Comparison of ENCODE assay signal across 1 cellular context in the genomic region with DNA sequence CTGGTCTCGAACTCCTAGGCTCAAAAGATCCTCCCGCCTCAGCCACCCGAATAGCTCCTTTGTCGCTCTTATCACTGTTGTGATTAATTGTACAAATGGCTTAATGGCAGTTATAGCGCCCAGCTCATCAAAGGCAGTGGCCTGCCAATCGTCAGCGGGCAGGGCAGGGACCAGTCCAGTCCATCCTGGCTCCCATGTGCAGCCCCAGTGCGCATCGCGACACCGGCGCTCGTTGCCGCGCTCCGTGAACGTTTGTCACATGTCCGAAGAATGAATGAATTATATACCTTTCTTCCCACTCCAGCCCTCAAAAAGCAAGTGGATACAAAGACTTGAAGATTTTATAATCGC.
TF ChIP-seq lines count a peak whose summit lies in the region.

No MANE protein-coding gene starts in this region.

TF ChIP-seq in H1, 55 proteins besides CTCF, POLR2A, EP300 and RAD21:
- 0 out of 2 replicates have a peak, but pooled peaks have one; percentile 67 for TF ChIP-seq CHD2 (IDR thresholded peaks at IDR 0.05; ENCODE audit: low read length)
- TF ChIP-seq NRF1 (IDR thresholded peaks at IDR 0.05; ENCODE audit: low read depth, low read length) = no peak
- TF ChIP-seq SP4 (IDR thresholded peaks at IDR 0.05; ENCODE audit: low read length) = 0 out of 2 replicates have a peak, but pooled peaks have one; percentile 3
- TF ChIP-seq SP1 (IDR thresholded peaks at IDR 0.05; ENCODE audit: low read depth, low read length) = no peak
- TF ChIP-seq CTBP2 (IDR thresholded peaks at IDR 0.05; ENCODE audit: borderline replicate concordance, insufficient read depth, insufficient read length, low read length) = peak; percentile 62
- no peak for TF ChIP-seq TEAD4 (IDR thresholded peaks at IDR 0.05; ENCODE audit: low read depth, low read length)
- TF ChIP-seq SUZ12 (IDR thresholded peaks at IDR 0.05; ENCODE audit: low read length) = no peak
- no peak; the same call in 1 of the 2 replicates for TF ChIP-seq GTF2F1 (IDR thresholded peaks at IDR 0.05; ENCODE audit: borderline replicate concordance, low read depth, low read length)
- TF ChIP-seq HDAC6 (IDR thresholded peaks at IDR 0.05; ENCODE audit: low read depth, low read length) = no peak
- TF ChIP-seq SIX5 (IDR thresholded peaks at IDR 0.05; ENCODE audit: low read depth, low read length) = no peak
- TF ChIP-seq FOSL1 (IDR thresholded peaks at IDR 0.05; ENCODE audit: insufficient read depth, low read depth, low read length) = no peak
- no peak for TF ChIP-seq PHF8 (conservative IDR thresholded peaks at IDR 0.05; ENCODE audit: low read depth, low read length)
- TF ChIP-seq JUND (IDR thresholded peaks at IDR 0.05; ENCODE audit: low read length) = no peak
- no peak for TF ChIP-seq POU5F1 (IDR thresholded peaks at IDR 0.05; ENCODE audit: low read depth, low read length)
- no peak for TF ChIP-seq CBX8 (IDR thresholded peaks at IDR 0.05; ENCODE audit: borderline replicate concordance, low read depth, low read length)
- TF ChIP-seq TAF7 (optimal IDR thresholded peaks at IDR 0.05; ENCODE audit: borderline replicate concordance, low read depth, low read length) = no peak
- TF ChIP-seq SIN3A (conservative IDR thresholded peaks at IDR 0.05 in 1 of 2, IDR thresholded peaks at IDR 0.05 in 1 of 2; ENCODE audit: low read depth in 1 of 2, low read length in 2 of 2) = peak in 1 of 2 experiments; percentile 73; a peak in 1 of 4 replicates
- TF ChIP-seq, protein P1, sequence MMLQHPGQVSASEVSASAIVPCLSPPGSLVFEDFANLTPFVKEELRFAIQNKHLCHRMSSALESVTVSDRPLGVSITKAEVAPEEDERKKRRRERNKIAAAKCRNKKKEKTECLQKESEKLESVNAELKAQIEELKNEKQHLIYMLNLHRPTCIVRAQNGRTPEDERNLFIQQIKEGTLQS (IDR thresholded peaks at IDR 0.05; ENCODE audit: insufficient read depth, low read depth, low read length) = no peak
- no peak for TF ChIP-seq EGR1 (IDR thresholded peaks at IDR 0.05; ENCODE audit: borderline replicate concordance, low read depth, low read length)
- no peak; the same call in 1 of the 2 replicates for TF ChIP-seq KDM5A (IDR thresholded peaks at IDR 0.05; ENCODE audit: low read length)
- no peak for TF ChIP-seq YY1 (IDR thresholded peaks at IDR 0.05; ENCODE audit: low read depth, low read length)
- TF ChIP-seq HDAC2 (IDR thresholded peaks at IDR 0.05; ENCODE audit: borderline replicate concordance in 1 of 2, low read depth in 2 of 2, low read length in 2 of 2) = peak in 1 of 2 experiments; percentile 85; a peak in 1 of 4 replicates
- TF ChIP-seq CREB1 (IDR thresholded peaks at IDR 0.05) = no peak
- TF ChIP-seq BACH1 (IDR thresholded peaks at IDR 0.05; ENCODE audit: low read length) = no peak
- TF ChIP-seq EZH2 (IDR thresholded peaks at IDR 0.05; ENCODE audit: low read depth, low read length, severe bottlenecking) = no peak
- no peak for TF ChIP-seq NANOG (IDR thresholded peaks at IDR 0.05; ENCODE audit: insufficient read depth, low read depth, low read length, poor library complexity, severe bottlenecking)
- TF ChIP-seq SAP30 (IDR thresholded peaks at IDR 0.05; ENCODE audit: insufficient read depth, insufficient replicate concordance, low read length) = no peak
- no peak; the same call in 1 of the 2 replicates for TF ChIP-seq POLR2AphosphoS5 (IDR thresholded peaks at IDR 0.05; ENCODE audit: low read depth, low read length)
- TF ChIP-seq MAX (IDR thresholded peaks at IDR 0.05) = peak; percentile 85
- TF ChIP-seq SIRT6 (IDR thresholded peaks at IDR 0.05; ENCODE audit: low read length) = no peak
- no peak for TF ChIP-seq RFX5 (IDR thresholded peaks at IDR 0.05; ENCODE audit: borderline replicate concordance, low read depth, low read length)
- no peak for TF ChIP-seq CEBPB (IDR thresholded peaks at IDR 0.05; ENCODE audit: low read depth, low read length)
- TF ChIP-seq KDM1A (IDR thresholded peaks at IDR 0.05; ENCODE audit: borderline replicate concordance, low read length) = no peak
- TF ChIP-seq ZNF274 (IDR thresholded peaks at IDR 0.05; ENCODE audit: borderline replicate concordance, extremely low read depth, low read length) = no peak
- TF ChIP-seq, protein P2, sequence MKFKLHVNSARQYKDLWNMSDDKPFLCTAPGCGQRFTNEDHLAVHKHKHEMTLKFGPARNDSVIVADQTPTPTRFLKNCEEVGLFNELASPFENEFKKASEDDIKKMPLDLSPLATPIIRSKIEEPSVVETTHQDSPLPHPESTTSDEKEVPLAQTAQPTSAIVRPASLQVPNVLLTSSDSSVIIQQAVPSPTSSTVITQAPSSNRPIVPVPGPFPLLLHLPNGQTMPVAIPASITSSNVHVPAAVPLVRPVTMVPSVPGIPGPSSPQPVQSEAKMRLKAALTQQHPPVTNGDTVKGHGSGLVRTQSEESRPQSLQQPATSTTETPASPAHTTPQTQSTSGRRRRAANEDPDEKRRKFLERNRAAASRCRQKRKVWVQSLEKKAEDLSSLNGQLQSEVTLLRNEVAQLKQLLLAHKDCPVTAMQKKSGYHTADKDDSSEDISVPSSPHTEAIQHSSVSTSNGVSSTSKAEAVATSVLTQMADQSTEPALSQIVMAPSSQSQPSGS (IDR thresholded peaks at IDR 0.05; ENCODE audit: low read length) = no peak
- no peak for TF ChIP-seq CBX5 (IDR thresholded peaks at IDR 0.05; ENCODE audit: low read depth, low read length)
- no peak for TF ChIP-seq SRF (IDR thresholded peaks at IDR 0.05; ENCODE audit: low read depth, low read length)
- no peak for TF ChIP-seq BCL11A (IDR thresholded peaks at IDR 0.05; ENCODE audit: low read depth in 2 of 2, low read length in 2 of 2)
- TF ChIP-seq, protein P3, sequence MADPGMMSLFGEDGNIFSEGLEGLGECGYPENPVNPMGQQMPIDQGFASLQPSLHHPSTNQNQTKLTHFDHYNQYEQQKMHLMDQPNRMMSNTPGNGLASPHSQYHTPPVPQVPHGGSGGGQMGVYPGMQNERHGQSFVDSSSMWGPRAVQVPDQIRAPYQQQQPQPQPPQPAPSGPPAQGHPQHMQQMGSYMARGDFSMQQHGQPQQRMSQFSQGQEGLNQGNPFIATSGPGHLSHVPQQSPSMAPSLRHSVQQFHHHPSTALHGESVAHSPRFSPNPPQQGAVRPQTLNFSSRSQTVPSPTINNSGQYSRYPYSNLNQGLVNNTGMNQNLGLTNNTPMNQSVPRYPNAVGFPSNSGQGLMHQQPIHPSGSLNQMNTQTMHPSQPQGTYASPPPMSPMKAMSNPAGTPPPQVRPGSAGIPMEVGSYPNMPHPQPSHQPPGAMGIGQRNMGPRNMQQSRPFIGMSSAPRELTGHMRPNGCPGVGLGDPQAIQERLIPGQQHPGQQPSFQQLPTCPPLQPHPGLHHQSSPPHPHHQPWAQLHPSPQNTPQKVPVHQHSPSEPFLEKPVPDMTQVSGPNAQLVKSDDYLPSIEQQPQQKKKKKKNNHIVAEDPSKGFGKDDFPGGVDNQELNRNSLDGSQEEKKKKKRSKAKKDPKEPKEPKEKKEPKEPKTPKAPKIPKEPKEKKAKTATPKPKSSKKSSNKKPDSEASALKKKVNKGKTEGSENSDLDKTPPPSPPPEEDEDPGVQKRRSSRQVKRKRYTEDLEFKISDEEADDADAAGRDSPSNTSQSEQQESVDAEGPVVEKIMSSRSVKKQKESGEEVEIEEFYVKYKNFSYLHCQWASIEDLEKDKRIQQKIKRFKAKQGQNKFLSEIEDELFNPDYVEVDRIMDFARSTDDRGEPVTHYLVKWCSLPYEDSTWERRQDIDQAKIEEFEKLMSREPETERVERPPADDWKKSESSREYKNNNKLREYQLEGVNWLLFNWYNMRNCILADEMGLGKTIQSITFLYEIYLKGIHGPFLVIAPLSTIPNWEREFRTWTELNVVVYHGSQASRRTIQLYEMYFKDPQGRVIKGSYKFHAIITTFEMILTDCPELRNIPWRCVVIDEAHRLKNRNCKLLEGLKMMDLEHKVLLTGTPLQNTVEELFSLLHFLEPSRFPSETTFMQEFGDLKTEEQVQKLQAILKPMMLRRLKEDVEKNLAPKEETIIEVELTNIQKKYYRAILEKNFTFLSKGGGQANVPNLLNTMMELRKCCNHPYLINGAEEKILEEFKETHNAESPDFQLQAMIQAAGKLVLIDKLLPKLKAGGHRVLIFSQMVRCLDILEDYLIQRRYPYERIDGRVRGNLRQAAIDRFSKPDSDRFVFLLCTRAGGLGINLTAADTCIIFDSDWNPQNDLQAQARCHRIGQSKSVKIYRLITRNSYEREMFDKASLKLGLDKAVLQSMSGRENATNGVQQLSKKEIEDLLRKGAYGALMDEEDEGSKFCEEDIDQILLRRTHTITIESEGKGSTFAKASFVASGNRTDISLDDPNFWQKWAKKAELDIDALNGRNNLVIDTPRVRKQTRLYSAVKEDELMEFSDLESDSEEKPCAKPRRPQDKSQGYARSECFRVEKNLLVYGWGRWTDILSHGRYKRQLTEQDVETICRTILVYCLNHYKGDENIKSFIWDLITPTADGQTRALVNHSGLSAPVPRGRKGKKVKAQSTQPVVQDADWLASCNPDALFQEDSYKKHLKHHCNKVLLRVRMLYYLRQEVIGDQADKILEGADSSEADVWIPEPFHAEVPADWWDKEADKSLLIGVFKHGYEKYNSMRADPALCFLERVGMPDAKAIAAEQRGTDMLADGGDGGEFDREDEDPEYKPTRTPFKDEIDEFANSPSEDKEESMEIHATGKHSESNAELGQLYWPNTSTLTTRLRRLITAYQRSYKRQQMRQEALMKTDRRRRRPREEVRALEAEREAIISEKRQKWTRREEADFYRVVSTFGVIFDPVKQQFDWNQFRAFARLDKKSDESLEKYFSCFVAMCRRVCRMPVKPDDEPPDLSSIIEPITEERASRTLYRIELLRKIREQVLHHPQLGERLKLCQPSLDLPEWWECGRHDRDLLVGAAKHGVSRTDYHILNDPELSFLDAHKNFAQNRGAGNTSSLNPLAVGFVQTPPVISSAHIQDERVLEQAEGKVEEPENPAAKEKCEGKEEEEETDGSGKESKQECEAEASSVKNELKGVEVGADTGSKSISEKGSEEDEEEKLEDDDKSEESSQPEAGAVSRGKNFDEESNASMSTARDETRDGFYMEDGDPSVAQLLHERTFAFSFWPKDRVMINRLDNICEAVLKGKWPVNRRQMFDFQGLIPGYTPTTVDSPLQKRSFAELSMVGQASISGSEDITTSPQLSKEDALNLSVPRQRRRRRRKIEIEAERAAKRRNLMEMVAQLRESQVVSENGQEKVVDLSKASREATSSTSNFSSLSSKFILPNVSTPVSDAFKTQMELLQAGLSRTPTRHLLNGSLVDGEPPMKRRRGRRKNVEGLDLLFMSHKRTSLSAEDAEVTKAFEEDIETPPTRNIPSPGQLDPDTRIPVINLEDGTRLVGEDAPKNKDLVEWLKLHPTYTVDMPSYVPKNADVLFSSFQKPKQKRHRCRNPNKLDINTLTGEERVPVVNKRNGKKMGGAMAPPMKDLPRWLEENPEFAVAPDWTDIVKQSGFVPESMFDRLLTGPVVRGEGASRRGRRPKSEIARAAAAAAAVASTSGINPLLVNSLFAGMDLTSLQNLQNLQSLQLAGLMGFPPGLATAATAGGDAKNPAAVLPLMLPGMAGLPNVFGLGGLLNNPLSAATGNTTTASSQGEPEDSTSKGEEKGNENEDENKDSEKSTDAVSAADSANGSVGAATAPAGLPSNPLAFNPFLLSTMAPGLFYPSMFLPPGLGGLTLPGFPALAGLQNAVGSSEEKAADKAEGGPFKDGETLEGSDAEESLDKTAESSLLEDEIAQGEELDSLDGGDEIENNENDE (IDR thresholded peaks at IDR 0.05; ENCODE audit: insufficient replicate concordance, low read length) = peak; percentile 44
- peak; percentile 19 for TF ChIP-seq ASH2L (IDR thresholded peaks at IDR 0.05; ENCODE audit: low read length)
- no peak for TF ChIP-seq MAFK (IDR thresholded peaks at IDR 0.05; ENCODE audit: low read depth, low read length)
- TF ChIP-seq CHD1 (IDR thresholded peaks at IDR 0.05; ENCODE audit: low read depth, low read length) = no peak
- no peak for TF ChIP-seq TCF12 (IDR thresholded peaks at IDR 0.05; ENCODE audit: low read depth, low read length)
- TF ChIP-seq SP2 (IDR thresholded peaks at IDR 0.05; ENCODE audit: low read length) = no peak
- TF ChIP-seq BRCA1 (IDR thresholded peaks at IDR 0.05; ENCODE audit: low read depth, low read length) = no peak
- TF ChIP-seq, protein P4, sequence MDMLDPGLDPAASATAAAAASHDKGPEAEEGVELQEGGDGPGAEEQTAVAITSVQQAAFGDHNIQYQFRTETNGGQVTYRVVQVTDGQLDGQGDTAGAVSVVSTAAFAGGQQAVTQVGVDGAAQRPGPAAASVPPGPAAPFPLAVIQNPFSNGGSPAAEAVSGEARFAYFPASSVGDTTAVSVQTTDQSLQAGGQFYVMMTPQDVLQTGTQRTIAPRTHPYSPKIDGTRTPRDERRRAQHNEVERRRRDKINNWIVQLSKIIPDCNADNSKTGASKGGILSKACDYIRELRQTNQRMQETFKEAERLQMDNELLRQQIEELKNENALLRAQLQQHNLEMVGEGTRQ (IDR thresholded peaks at IDR 0.05; ENCODE audit: low read length) = 0 out of 2 replicates have a peak, but pooled peaks have one; percentile 12
- no peak for TF ChIP-seq JUN (IDR thresholded peaks at IDR 0.05; ENCODE audit: low read depth, low read length)
- TF ChIP-seq RNF2 (IDR thresholded peaks at IDR 0.05; ENCODE audit: borderline replicate concordance, low read depth, low read length, missing control alignments, poor library complexity, severe bottlenecking) = no peak
- TF ChIP-seq, protein P5, sequence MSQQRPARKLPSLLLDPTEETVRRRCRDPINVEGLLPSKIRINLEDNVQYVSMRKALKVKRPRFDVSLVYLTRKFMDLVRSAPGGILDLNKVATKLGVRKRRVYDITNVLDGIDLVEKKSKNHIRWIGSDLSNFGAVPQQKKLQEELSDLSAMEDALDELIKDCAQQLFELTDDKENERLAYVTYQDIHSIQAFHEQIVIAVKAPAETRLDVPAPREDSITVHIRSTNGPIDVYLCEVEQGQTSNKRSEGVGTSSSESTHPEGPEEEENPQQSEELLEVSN (IDR thresholded peaks at IDR 0.05) = peak; percentile 92
- TF ChIP-seq KDM4A (IDR thresholded peaks at IDR 0.05; ENCODE audit: low read depth, low read length, severe bottlenecking) = no peak
- TF ChIP-seq RBBP5 (IDR thresholded peaks at IDR 0.05; ENCODE audit: borderline replicate concordance, low read depth, low read length) = 0 out of 2 replicates have a peak, but pooled peaks have one; percentile 28
- 0 out of 2 replicates have a peak, but pooled peaks have one; percentile 7 for TF ChIP-seq TAF1 (IDR thresholded peaks at IDR 0.05; ENCODE audit: low read depth, low read length)
- no peak for TF ChIP-seq TBP (IDR thresholded peaks at IDR 0.05; ENCODE audit: low read depth, low read length)
- TF ChIP-seq RXRA (IDR thresholded peaks at IDR 0.05; ENCODE audit: insufficient read depth, low read depth, low read length) = no peak
- no peak for TF ChIP-seq GABPA (IDR thresholded peaks at IDR 0.05; ENCODE audit: borderline replicate concordance, insufficient read depth, low read length)
TF ChIP-seq in H1: peak in this region for 12.
